10 cellular contexts compared by ENCODE assay signal in genomic region chr15:85500060-85500708, GRCh38.
DNase-seq lines count a peak whose midpoint lies in the region; ATAC-seq and TF ChIP-seq lines count a peak whose summit lies in the region.
"Had no signal": no experiment of that assay in that cellular context is flagged by ENCODE, and none has a peak within 500 bp of the region (broad histone marks: within the 10 kb centered on the region; RNA-seq: fewer than 3 reads in every experiment).

No MANE protein-coding gene starts in this region.

- no peaks in the 10 kb centered on the region for H3K36me3 Mint-ChIP-seq in activated naive CD8-positive, alpha-beta T cell
- no peaks in the 10 kb centered on the region for H3K36me3 Mint-ChIP-seq in mesothelial cell of epicardium

- H3K9me3 Mint-ChIP-seq in activated naive CD8-positive, alpha-beta T cell (ENCODE audit: low read depth): no peaks in the 10 kb centered on the region
- H3K9me3 Mint-ChIP-seq in mesothelial cell of epicardium: no peaks in the 10 kb centered on the region
- H3K9me3 Mint-ChIP-seq: neural crest cell had no signal

- no peak for TF ChIP-seq CTCF in mesothelial cell of epicardium (IDR thresholded peaks at IDR 0.05; ENCODE audit: unreplicated experiment)

- peaks cover 95% of the 10 kb centered on the region for H3K4me1 Mint-ChIP-seq in activated naive CD8-positive, alpha-beta T cell (ENCODE audit: low read depth)
- H3K4me1 Mint-ChIP-seq in mesothelial cell of epicardium: peaks cover 62% of the 10 kb centered on the region

- no peaks in the 10 kb centered on the region for H3K27me3 Mint-ChIP-seq in activated naive CD8-positive, alpha-beta T cell
- no peaks in the 10 kb centered on the region for H3K27me3 Mint-ChIP-seq in mesothelial cell of epicardium (ENCODE audit: low read depth)

- peak; percentile 74 for ATAC-seq in GM21423 (IDR thresholded peaks at IDR 0.05; ENCODE audit: unreplicated experiment)
- no peak for ATAC-seq in GM18520 (IDR thresholded peaks at IDR 0.05; ENCODE audit: unreplicated experiment)
- ATAC-seq in GM21717 (IDR thresholded peaks at IDR 0.05; ENCODE audit: unreplicated experiment): no peak

- peak overlapping the region; percentile 81 for H3K27ac Mint-ChIP-seq in activated naive CD8-positive, alpha-beta T cell
- H3K27ac Mint-ChIP-seq in mesothelial cell of epicardium: peak overlapping the region; percentile 66

- peak overlapping the region; percentile 30 for H3K4me3 Mint-ChIP-seq in activated naive CD8-positive, alpha-beta T cell
- no peak overlapping the region for H3K4me3 Mint-ChIP-seq in mesothelial cell of epicardium
- H3K4me3 Mint-ChIP-seq: neural crest cell had no signal

- peak; percentile 40 for DNase-seq in CD1c-positive myeloid dendritic cell (ENCODE audit: extremely low spot score)
- DNase-seq in mesothelial cell of epicardium (ENCODE audit: low spot score in 2 of 2, unreplicated experiment in 2 of 2): no peak
- DNase-seq in NCI-H2171 treated with DMSO at 0.1 percent for 48 hours (lab: John Stamatoyannopoulos, UW): no peak
- DNase-seq in COLO829 (ENCODE audit: low spot score): no peak
- DNase-seq: activated effector memory CD4-positive, alpha-beta T cell treated with anti-CD3 and anti-CD28 coated beads, Interleukin-2, amount 50 U/mL, for 16 hours had no signal
